1 cellular context compared by ENCODE assay signal in genomic region chrX:45592067-45592466, GRCh38.
TF ChIP-seq lines count a peak whose summit lies in the region.

No MANE protein-coding gene starts in this region.

TF ChIP-seq in IMR-90, 13 proteins besides CTCF, POLR2A, EP300 and RAD21 (continued from another document):
- TF ChIP-seq CEBPB (IDR thresholded peaks at IDR 0.05; ENCODE audit: low read depth, low read length): no peak
- no peak for TF ChIP-seq USF2 (IDR thresholded peaks at IDR 0.05; ENCODE audit: low read depth, low read length)
- no peak for TF ChIP-seq MXI1 (IDR thresholded peaks at IDR 0.05; ENCODE audit: borderline replicate concordance, low read depth, low read length)
- no peak for TF ChIP-seq RFX5 (IDR thresholded peaks at IDR 0.05; ENCODE audit: low read depth, low read length)
